In the genomic region with DNA sequence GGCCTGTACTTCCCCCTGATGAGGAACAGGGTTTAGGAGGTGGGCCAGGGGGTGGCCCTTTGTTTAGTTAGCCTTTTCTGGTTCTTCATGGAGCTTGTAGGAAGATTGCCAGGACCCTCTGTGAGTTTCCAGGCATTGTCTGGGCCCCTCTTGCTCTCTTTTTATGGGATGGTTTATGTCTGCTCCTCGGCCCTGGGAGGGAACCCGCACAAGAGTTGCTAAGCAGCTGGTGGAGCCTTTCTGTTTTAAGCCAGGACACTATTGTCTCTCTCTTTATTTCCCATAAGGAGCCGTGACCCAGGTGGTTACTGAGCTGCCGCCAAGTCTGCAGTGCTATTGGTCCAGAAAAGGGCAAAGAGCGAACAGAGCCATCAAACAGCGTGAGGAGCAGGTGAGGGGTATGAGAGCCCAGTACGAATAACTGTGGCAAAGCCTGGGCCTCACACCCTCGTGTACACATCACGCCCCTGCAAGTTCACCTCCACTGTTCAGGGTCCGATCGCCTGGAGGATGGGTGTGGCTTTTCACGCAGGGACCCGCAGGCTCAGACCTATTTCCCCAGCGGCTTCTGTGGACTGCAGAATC, we compare ENCODE assay signal across 23 cellular contexts.
"Had no signal": no experiment of that assay in that cellular context is flagged by ENCODE, and none has a peak within 500 bp of the region (broad histone marks: within the 10 kb centered on the region; RNA-seq: fewer than 3 reads in every experiment).

No MANE protein-coding gene starts in this region.

- H3K4me3 Mint-ChIP-seq: activated CD8-positive, alpha-beta T cell treated with anti-CD3 and anti-CD28 coated beads, Interleukin-2, amount 10 ng/mL, durations not matched to agents 7 days and 5 days; activated naive CD8-positive, alpha-beta T cell treated with anti-CD3 and anti-CD28 coated beads, Interleukin-2, amount 50 U/mL, for 24 hours; activated T-helper 1 cell treated with anti-CD3 and anti-CD28 coated beads, Interleukin-12 subunit alpha, Interleukin-12 subunit beta, Interleukin-2, Interleukin-4 antibody, amounts not matched to agents 30 ng/mL and 10 ng/mL and 1 ng/mL, durations not matched to agents 14 hours and 24 hours and 36 hours; naive thymus-derived CD8-positive, alpha-beta T cell had no signal

- H3K27ac ChIP-seq: cardiac muscle cell, left lung, stomach, suprapubic skin, tibial nerve, vagina, WERI-Rb-1 had no signal

- H3K36me3 Mint-ChIP-seq: naive thymus-derived CD8-positive, alpha-beta T cell had no signal

- ATAC-seq: activated CD8-positive, alpha-beta T cell treated with anti-CD3 and anti-CD28 coated beads, Interleukin-2, amount 10 ng/mL, durations not matched to agents 7 days and 5 days; activated naive CD8-positive, alpha-beta T cell treated with anti-CD3 and anti-CD28 coated beads, Interleukin-2, amount 50 U/mL, for 24 hours; naive thymus-derived CD8-positive, alpha-beta T cell had no signal

- H3K27me3 Mint-ChIP-seq: activated naive CD8-positive, alpha-beta T cell treated with anti-CD3 and anti-CD28 coated beads, Interleukin-2, amount 50 U/mL, for 24 hours; progenitor cell of endocrine pancreas had no signal

- H3K9me3 Mint-ChIP-seq: activated naive CD8-positive, alpha-beta T cell treated with anti-CD3 and anti-CD28 coated beads, Interleukin-2, amount 50 U/mL, for 24 hours; activated T-helper 1 cell treated with anti-CD3 and anti-CD28 coated beads, Interleukin-12 subunit alpha, Interleukin-12 subunit beta, Interleukin-2, Interleukin-4 antibody, amounts not matched to agents 30 ng/mL and 10 ng/mL and 1 ng/mL, durations not matched to agents 14 hours and 24 hours and 36 hours; naive thymus-derived CD8-positive, alpha-beta T cell had no signal

- H3K27ac Mint-ChIP-seq: activated CD8-positive, alpha-beta T cell treated with anti-CD3 and anti-CD28 coated beads, Interleukin-2, amount 10 ng/mL, durations not matched to agents 7 days and 5 days; activated naive CD8-positive, alpha-beta T cell treated with anti-CD3 and anti-CD28 coated beads, Interleukin-2, amount 50 U/mL, for 24 hours; activated T-helper 1 cell treated with anti-CD3 and anti-CD28 coated beads, Interleukin-12 subunit alpha, Interleukin-12 subunit beta, Interleukin-2, Interleukin-4 antibody, amounts not matched to agents 30 ng/mL and 10 ng/mL and 1 ng/mL, durations not matched to agents 14 hours and 24 hours and 36 hours; naive thymus-derived CD8-positive, alpha-beta T cell; progenitor cell of endocrine pancreas had no signal

- H3K4me1 ChIP-seq: left lung, suprapubic skin, tibial nerve, vagina had no signal

- DNase-seq: activated CD4-positive, alpha-beta T cell treated with anti-CD3 and anti-CD28 coated beads, Interleukin-2, amount 50 U/mL, for 1 hour; activated CD4-positive, CD25-positive, alpha-beta regulatory T cell treated with anti-CD3 and anti-CD28 coated beads, Interleukin-2, amount 50 U/mL, for 72 hours; activated CD8-positive, alpha-beta T cell treated with anti-CD3 and anti-CD28 coated beads, Interleukin-2, amount 10 ng/mL, durations not matched to agents 7 days and 5 days; activated gamma-delta T cell; activated naive CD4-positive, alpha-beta T cell treated with anti-CD3 and anti-CD28 coated beads, Interleukin-2, amount 50 U/mL, for 16 hours; activated naive CD8-positive, alpha-beta T cell treated with anti-CD3 and anti-CD28 coated beads, Interleukin-2, amount 50 U/mL, for 24 hours; effector CD4-positive, alpha-beta T cell; erythroblast; foreskin fibroblast; left lung; naive thymus-derived CD8-positive, alpha-beta T cell; retina; stimulated activated CD4-positive, alpha-beta T cell treated with anti-CD3 and anti-CD28 coated beads, Interleukin-4, amount 100 ng/mL, for 24 hours; stomach; WERI-Rb-1 had no signal

- H3K36me3 ChIP-seq: cardiac muscle cell, left lung, stomach, suprapubic skin, tibial nerve, vagina, WERI-Rb-1 had no signal

- H3K27me3 ChIP-seq: cardiac muscle cell, left lung, stomach, suprapubic skin, tibial nerve, vagina had no signal

- H3K9me3 ChIP-seq: left lung, stomach, suprapubic skin, tibial nerve, vagina had no signal

- H3K4me1 Mint-ChIP-seq: activated naive CD8-positive, alpha-beta T cell treated with anti-CD3 and anti-CD28 coated beads, Interleukin-2, amount 50 U/mL, for 24 hours had no signal

- FAIRE-seq: keratinocyte, TTC549 had no signal

- H3K4me3 ChIP-seq: cardiac muscle cell, left lung, stomach, suprapubic skin, tibial nerve, vagina had no signal
